Comparison of ENCODE assay signal across 17 cellular contexts in the genomic region with DNA sequence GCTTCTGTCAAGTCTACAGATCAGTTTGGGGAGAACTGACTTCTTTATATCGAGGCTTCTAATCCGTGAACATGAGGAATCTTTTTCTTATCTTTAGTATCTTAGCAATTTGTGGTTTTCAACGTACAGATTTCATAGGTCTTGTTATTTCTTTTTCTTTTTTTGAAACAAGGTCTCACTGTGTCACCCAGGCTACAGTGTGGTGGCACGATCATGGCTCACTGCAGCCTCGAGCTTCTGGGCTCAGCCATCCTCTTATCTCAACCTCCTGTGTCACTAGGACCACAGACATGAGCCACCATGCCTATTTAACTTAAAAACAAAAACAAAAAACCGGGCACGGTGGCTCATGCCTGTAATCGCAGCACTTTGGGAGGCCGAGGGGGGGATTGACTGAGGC. TPM values are rescaled to one million over a fixed set of nuclear protein-coding genes. Genes with fewer than 3 reads are reported as not detected.
DNase-seq lines count a peak whose midpoint lies in the region; ATAC-seq and TF ChIP-seq lines count a peak whose summit lies in the region.
"Had no signal": no experiment of that assay in that cellular context is flagged by ENCODE, and none has a peak within 500 bp of the region (broad histone marks: within the 10 kb centered on the region; RNA-seq: fewer than 3 reads in every experiment).

No MANE protein-coding gene starts in this region.

- no peaks in the 10 kb centered on the region for H3K9me3 Mint-ChIP-seq in activated naive CD4-positive, alpha-beta T cell treated with anti-CD3 and anti-CD28 coated beads, Interleukin-2, amount 10 ng/mL, durations not matched to agents 7 days and 5 days
- H3K9me3 Mint-ChIP-seq in CD4-positive, alpha-beta T cell = no peaks in the 10 kb centered on the region
- no peaks in the 10 kb centered on the region for H3K9me3 Mint-ChIP-seq in chondrocyte (ENCODE audit: low read depth)
- no peaks in the 10 kb centered on the region for H3K9me3 Mint-ChIP-seq in activated CD8-positive, alpha-beta T cell treated with anti-CD3 and anti-CD28 coated beads, Interleukin-2, amount 10 ng/mL, durations not matched to agents 7 days and 5 days (ENCODE audit: insufficient read depth)
- H3K9me3 Mint-ChIP-seq: H9 had no signal

- no peak overlapping the region for H3K4me3 Mint-ChIP-seq in activated naive CD4-positive, alpha-beta T cell treated with anti-CD3 and anti-CD28 coated beads, Interleukin-2, amount 10 ng/mL, durations not matched to agents 7 days and 5 days
- H3K4me3 Mint-ChIP-seq in CD4-positive, alpha-beta T cell = no peak overlapping the region
- no peak overlapping the region for H3K4me3 Mint-ChIP-seq in chondrocyte (ENCODE audit: unreplicated experiment)
- no peak overlapping the region for H3K4me3 Mint-ChIP-seq in activated CD8-positive, alpha-beta T cell treated with anti-CD3 and anti-CD28 coated beads, Interleukin-2, amount 10 ng/mL, durations not matched to agents 7 days and 5 days
- H3K4me3 Mint-ChIP-seq: H9 had no signal

- no peaks in the 10 kb centered on the region for H3K27me3 Mint-ChIP-seq in activated naive CD4-positive, alpha-beta T cell treated with anti-CD3 and anti-CD28 coated beads, Interleukin-2, amount 10 ng/mL, durations not matched to agents 7 days and 5 days
- no peaks in the 10 kb centered on the region for H3K27me3 Mint-ChIP-seq in CD4-positive, alpha-beta T cell
- no peaks in the 10 kb centered on the region for H3K27me3 Mint-ChIP-seq in chondrocyte (ENCODE audit: low read depth)
- no peaks in the 10 kb centered on the region for H3K27me3 Mint-ChIP-seq in activated CD8-positive, alpha-beta T cell treated with anti-CD3 and anti-CD28 coated beads, Interleukin-2, amount 10 ng/mL, durations not matched to agents 7 days and 5 days (ENCODE audit: low read depth)

- H3K27ac Mint-ChIP-seq in activated naive CD4-positive, alpha-beta T cell treated with anti-CD3 and anti-CD28 coated beads, Interleukin-2, amount 10 ng/mL, durations not matched to agents 7 days and 5 days = peak overlapping the region; percentile 24
- peak overlapping the region; percentile 10 for H3K27ac Mint-ChIP-seq in CD4-positive, alpha-beta T cell
- H3K27ac Mint-ChIP-seq in chondrocyte (ENCODE audit: unreplicated experiment) = peak overlapping the region; percentile 32
- H3K27ac Mint-ChIP-seq in activated CD8-positive, alpha-beta T cell treated with anti-CD3 and anti-CD28 coated beads, Interleukin-2, amount 10 ng/mL, durations not matched to agents 7 days and 5 days = no peak overlapping the region

- POLR2A ChIA-PET in CD4-positive, alpha-beta T cell (lab: Charles Lee) = no interaction called here
- POLR2A ChIA-PET in activated CD8-positive, alpha-beta T cell treated with anti-CD3 and anti-CD28 coated beads, Interleukin-2, amount 10 ng/mL, durations not matched to agents 7 days and 5 days (lab: Charles Lee) = no interaction called here

- H3K36me3 Mint-ChIP-seq in activated naive CD4-positive, alpha-beta T cell treated with anti-CD3 and anti-CD28 coated beads, Interleukin-2, amount 10 ng/mL, durations not matched to agents 7 days and 5 days = peaks cover 36% of the 10 kb centered on the region
- peaks cover 35% of the 10 kb centered on the region for H3K36me3 Mint-ChIP-seq in CD4-positive, alpha-beta T cell (ENCODE audit: low read depth)
- peaks cover 17% of the 10 kb centered on the region for H3K36me3 Mint-ChIP-seq in chondrocyte (ENCODE audit: low read depth)
- H3K36me3 Mint-ChIP-seq in activated CD8-positive, alpha-beta T cell treated with anti-CD3 and anti-CD28 coated beads, Interleukin-2, amount 10 ng/mL, durations not matched to agents 7 days and 5 days (ENCODE audit: low read depth) = peaks cover 34% of the 10 kb centered on the region

- no peak overlapping the region for H3K27ac ChIP-seq in CD4-positive, alpha-beta T cell (ENCODE audit: low read depth, low read length)

- TF ChIP-seq CTCF in CD4-positive, alpha-beta T cell (IDR thresholded peaks at IDR 0.05) = no peak
- no peak for TF ChIP-seq CTCF in chondrocyte (IDR thresholded peaks at IDR 0.05)

- no peaks in the 10 kb centered on the region for H3K27me3 ChIP-seq in CD4-positive, alpha-beta T cell (ENCODE audit: control insufficient read depth, insufficient read depth, low read length)

- ATAC-seq in CD4-positive, alpha-beta T cell (ENCODE audit: poor library complexity) = no peak
- no peak for ATAC-seq in activated CD8-positive, alpha-beta T cell treated with anti-CD3 and anti-CD28 coated beads, Interleukin-2, amount 10 ng/mL, durations not matched to agents 7 days and 5 days

- no peak for DNase-seq in activated naive CD4-positive, alpha-beta T cell treated with anti-CD3 and anti-CD28 coated beads, Interleukin-2, amount 10 ng/mL, durations not matched to agents 7 days and 5 days
- DNase-seq in activated naive CD4-positive, alpha-beta T cell treated with Interleukin-2 at 50 U/mL for 16 hours = no peak
- no peak for DNase-seq in CD4-positive, alpha-beta T cell
- peak; percentile 12 for DNase-seq in KBM-7
- no peak for DNase-seq in chondrocyte (ENCODE audit: low spot score)
- no peak for DNase-seq in GDM1 (lab: John Stamatoyannopoulos, UW)
- no peak for DNase-seq in activated CD8-positive, alpha-beta T cell treated with anti-CD3 and anti-CD28 coated beads, Interleukin-2, amount 10 ng/mL, durations not matched to agents 7 days and 5 days
- DNase-seq: C1 segment of cervical spinal cord; H9; KG1; NCI-H1048; NCI-H1436 treated with DMSO at 0.1 percent for 48 hours; NCI-H2029 treated with DMSO at 0.1 percent for 48 hours; NCI-H2171 treated with DMSO at 0.1 percent for 48 hours; NCI-H446 treated with DMSO at 0.1 percent for 48 hours; NK-92 treated with Interleukin-12 subunit alpha and Interleukin-12 subunit beta, amount 100 ng/mL, for 24 hours; SIG-M5 had no signal

- intact Hi-C loops in CD4-positive, alpha-beta T cell (cut with DNase I, micrococcal nuclease) = no loop called here

- peaks cover 7% of the 10 kb centered on the region for H3K4me1 Mint-ChIP-seq in activated naive CD4-positive, alpha-beta T cell treated with anti-CD3 and anti-CD28 coated beads, Interleukin-2, amount 10 ng/mL, durations not matched to agents 7 days and 5 days
- H3K4me1 Mint-ChIP-seq in CD4-positive, alpha-beta T cell (ENCODE audit: low read depth) = peaks cover 27% of the 10 kb centered on the region
- peaks cover 2% of the 10 kb centered on the region for H3K4me1 Mint-ChIP-seq in chondrocyte (ENCODE audit: low read depth)
- peaks cover 6% of the 10 kb centered on the region for H3K4me1 Mint-ChIP-seq in activated CD8-positive, alpha-beta T cell treated with anti-CD3 and anti-CD28 coated beads, Interleukin-2, amount 10 ng/mL, durations not matched to agents 7 days and 5 days (ENCODE audit: low read depth)
- H3K4me1 Mint-ChIP-seq: H9 had no signal

- in situ Hi-C loops in KBM-7 (cut with MboI; ENCODE audit: low pct_unique_long_range_greater_than_20kb, low sequenced_read_pairs) = no loop called here

- CTCF ChIA-PET in activated naive CD4-positive, alpha-beta T cell treated with anti-CD3 and anti-CD28 coated beads, Interleukin-2, amount 10 ng/mL, durations not matched to agents 7 days and 5 days (lab: Charles Lee) = no interaction called here
- CTCF ChIA-PET in CD4-positive, alpha-beta T cell (lab: Charles Lee) = no interaction called here
- CTCF ChIA-PET in activated CD8-positive, alpha-beta T cell treated with anti-CD3 and anti-CD28 coated beads, Interleukin-2, amount 10 ng/mL, durations not matched to agents 7 days and 5 days (lab: Charles Lee) = no interaction called here

- no peaks in the 10 kb centered on the region for H3K9me3 ChIP-seq in CD4-positive, alpha-beta T cell (ENCODE audit: control insufficient read depth, low read length)

RNA-seq across cellular contexts. Expression of a gene that starts 29.3 kb away (rescaled TPM):
- total RNA-seq in CD4-positive, alpha-beta T cell = 10 to 100 TPM; 21.4 to 22.5 TPM
- 44.2 to 46.6 TPM (median 45.1 TPM) in 3 replicates for total RNA-seq in chondrocyte
- 10 to 100 TPM; 47.3 to 48.1 TPM for total RNA-seq in activated CD8-positive, alpha-beta T cell treated with anti-CD3 and anti-CD28 coated beads, Interleukin-2, amount 10 ng/mL, durations not matched to agents 7 days and 5 days

RNA-seq across cellular contexts. Expression of a gene that starts 32.0 kb away (rescaled TPM):
- total RNA-seq in CD4-positive, alpha-beta T cell = 10 to 100 TPM; 41.3 to 46.1 TPM
- total RNA-seq in chondrocyte = 24.3 to 27.5 TPM (median 27.2 TPM) in 3 replicates
- total RNA-seq in activated CD8-positive, alpha-beta T cell treated with anti-CD3 and anti-CD28 coated beads, Interleukin-2, amount 10 ng/mL, durations not matched to agents 7 days and 5 days = 10 to 100 TPM; 41.1 to 45.4 TPM

RNA-seq across cellular contexts. Expression of a gene that starts 45.5 kb away (rescaled TPM):
- total RNA-seq in CD4-positive, alpha-beta T cell = 10 to 100 TPM; 22.0 to 23.3 TPM
- 36.5 to 44.3 TPM (median 37.2 TPM) in 3 replicates for total RNA-seq in chondrocyte
- total RNA-seq in activated CD8-positive, alpha-beta T cell treated with anti-CD3 and anti-CD28 coated beads, Interleukin-2, amount 10 ng/mL, durations not matched to agents 7 days and 5 days = 10 to 100 TPM; 12.0 to 12.1 TPM

RNA-seq across cellular contexts. Expression of a gene that starts 55.2 kb away (rescaled TPM):
- 10 to 100 TPM; 12.0 to 12.1 TPM for total RNA-seq in CD4-positive, alpha-beta T cell
- total RNA-seq in chondrocyte = 3.8 to 4.7 TPM (median 4.3 TPM) in 3 replicates
- total RNA-seq in activated CD8-positive, alpha-beta T cell treated with anti-CD3 and anti-CD28 coated beads, Interleukin-2, amount 10 ng/mL, durations not matched to agents 7 days and 5 days = 10 to 100 TPM; 12.0 to 12.5 TPM

RNA-seq across cellular contexts. Expression of a gene that starts 56.7 kb away (rescaled TPM):
- 10 to 100 TPM; 50.6 to 51.3 TPM for total RNA-seq in CD4-positive, alpha-beta T cell
- 49.0 to 56.6 TPM (median 49.5 TPM) in 3 replicates for total RNA-seq in chondrocyte
- 10 to 100 TPM; 64.7 to 68.3 TPM for total RNA-seq in activated CD8-positive, alpha-beta T cell treated with anti-CD3 and anti-CD28 coated beads, Interleukin-2, amount 10 ng/mL, durations not matched to agents 7 days and 5 days
